In genomic region chr15:93029613-93030429, GRCh38 we compare ENCODE assay signal across 8 cellular contexts. TPM values are rescaled to one million over a fixed set of nuclear protein-coding genes. Genes with fewer than 3 reads are reported as not detected.
DNase-seq lines count a peak whose midpoint lies in the region; ATAC-seq, FAIRE-seq and TF ChIP-seq lines count a peak whose summit lies in the region.

No MANE protein-coding gene starts in this region.

- H3K9me3 Mint-ChIP-seq in Caco-2 (ENCODE audit: unreplicated experiment), result no peaks in the 10 kb centered on the region

- DNase-seq in Caco-2, result peak in 1 of 2 experiments; percentile 46
- DNase-seq in RWPE2 (ENCODE audit: low spot score), result peak; percentile 74
- peak; percentile 57 for DNase-seq in fibroblast of mammary gland (ENCODE audit: low read depth)
- peak; percentile 40 to 52 for DNase-seq in trophoblast cell
- DNase-seq in NCI-H187 (lab: John Stamatoyannopoulos, UW), result no peak
- no peak for DNase-seq in NCI-H2107 (lab: John Stamatoyannopoulos, UW)
- DNase-seq in HTR-8/SVneo (ENCODE audit: insufficient read length, low spot score), result no peak

- ATAC-seq in RWPE2 (ENCODE audit: low read depth) (peak; percentile 54), HG03460 (IDR thresholded peaks at IDR 0.05; ENCODE audit: unreplicated experiment) (no peak)

- H3K4ac ChIP-seq in trophoblast cell (ENCODE audit: low read depth, low read length), result no peak overlapping the region

- H3K27me3 Mint-ChIP-seq in Caco-2 (ENCODE audit: insufficient read depth, unreplicated experiment), result no peaks in the 10 kb centered on the region

- no peak overlapping the region for H2BK12ac ChIP-seq in trophoblast cell (ENCODE audit: low read length)

- H4K8ac ChIP-seq in trophoblast cell (ENCODE audit: low read depth, low read length), result no peak overlapping the region

- H3K4me2 ChIP-seq in trophoblast cell (ENCODE audit: low read length), result no peak overlapping the region

- WGBS in trophoblast cell (ENCODE audit: extremely low coverage, insufficient coverage, insufficient read length), result no CpG with 5 or more reads among the region's 20 CpGs

- H3K4me3 ChIP-seq in Caco-2 (ENCODE audit: low read depth, low read length), result no peak overlapping the region
- no peak overlapping the region for H3K4me3 ChIP-seq in RWPE2 (ENCODE audit: severe bottlenecking)
- no peak overlapping the region for H3K4me3 ChIP-seq in fibroblast of mammary gland (ENCODE audit: control insufficient read depth, low read depth, low read length)
- H3K4me3 ChIP-seq in trophoblast cell (ENCODE audit: low read depth, low read length), result no peak overlapping the region

- H2AK5ac ChIP-seq in trophoblast cell (ENCODE audit: low read length), result no peak overlapping the region

- H3K18ac ChIP-seq in trophoblast cell (ENCODE audit: low read length), result no peak overlapping the region

- H3K79me2 ChIP-seq in trophoblast cell (ENCODE audit: control insufficient read depth, insufficient read depth, low read length, poor library complexity), result no peaks in the 10 kb centered on the region

- H3K4me1 ChIP-seq in Caco-2 (no peaks in the 10 kb centered on the region), RWPE2 (ENCODE audit: insufficient read depth, poor library complexity, severe bottlenecking) (peaks cover 17% of the 10 kb centered on the region), trophoblast cell (ENCODE audit: control insufficient read depth in 1 of 2, insufficient read depth in 2 of 2, low read length in 2 of 2) (no peaks in the 10 kb centered on the region)

- BruUV-seq in Caco-2 (replicated peaks; lab: Mats Ljungman, UMichigan), result no TSS peak

- no peaks in the 10 kb centered on the region for H3K9me3 ChIP-seq in Caco-2
- no peaks in the 10 kb centered on the region for H3K9me3 ChIP-seq in RWPE2 (ENCODE audit: severe bottlenecking)
- H3K9me3 ChIP-seq in trophoblast cell (ENCODE audit: insufficient read depth, low read depth, low read length), result no peaks in the 10 kb centered on the region

- no peak overlapping the region for H3K14ac ChIP-seq in trophoblast cell (ENCODE audit: low read length)

- H3K36me3 ChIP-seq in Caco-2 (ENCODE audit: control insufficient read depth, insufficient read depth, low read length), result peaks cover 11% of the 10 kb centered on the region
- H3K36me3 ChIP-seq in RWPE2 (ENCODE audit: low read depth), result peaks cover 31% of the 10 kb centered on the region
- H3K36me3 ChIP-seq in trophoblast cell (ENCODE audit: control insufficient read depth in 1 of 2, insufficient read depth in 2 of 2, low read length in 2 of 2), result peaks cover 27 to 36% of the 10 kb centered on the region in 2 experiments

- peak overlapping the region; percentile 87 for H3K27ac Mint-ChIP-seq in Caco-2 (ENCODE audit: unreplicated experiment)

- H3K4me1 Mint-ChIP-seq in Caco-2 (ENCODE audit: low read depth, unreplicated experiment), result peaks cover 18% of the 10 kb centered on the region

- H4K12ac ChIP-seq in trophoblast cell (ENCODE audit: low read depth, low read length), result no peak overlapping the region

- no peak for FAIRE-seq in HTR-8/SVneo (lab: Jason Lieb, UNC)

- no peak overlapping the region for H2BK5ac ChIP-seq in trophoblast cell (ENCODE audit: low read depth, low read length, poor library complexity)

- POLR2A ChIA-PET in Caco-2 (lab: Charles Lee), result interaction anchor here (0.5 kb wide), 1 partner anchor 82 kb away, joined by 3 read pairs; no protein-coding TSS in a partner anchor

- no peak overlapping the region for H3K9ac ChIP-seq in trophoblast cell (ENCODE audit: low read length)

- no peaks in the 10 kb centered on the region for H3K79me1 ChIP-seq in trophoblast cell (ENCODE audit: low read length)

- no peak overlapping the region for H3K4me3 Mint-ChIP-seq in Caco-2 (ENCODE audit: unreplicated experiment)

- H3K23ac ChIP-seq in trophoblast cell (ENCODE audit: low read length), result no peak overlapping the region

- intact Hi-C loops in Caco-2 (cut with micrococcal nuclease; ENCODE audit: unreplicated experiment), result loop anchor here (1.0 to 10.0 kb wide), 4 partner anchors 43 to 1090 kb away; no protein-coding TSS in a partner anchor

- H3K27ac ChIP-seq in RWPE2 (ENCODE audit: poor library complexity, severe bottlenecking) (peak overlapping the region; percentile 42), trophoblast cell (ENCODE audit: low read depth, low read length) (no peak overlapping the region)

- no peak overlapping the region for H4K91ac ChIP-seq in trophoblast cell (ENCODE audit: low read depth, low read length)

- H3K36me3 Mint-ChIP-seq in Caco-2 (ENCODE audit: insufficient read depth, unreplicated experiment), result peaks cover 77% of the 10 kb centered on the region

- H3K27me3 ChIP-seq in Caco-2 (replicated peaks; ENCODE audit: control insufficient read depth, insufficient read depth, low read length) (no peaks in the 10 kb centered on the region), RWPE2 (ENCODE audit: insufficient read depth, poor library complexity, severe bottlenecking) (no peaks in the 10 kb centered on the region), trophoblast cell (ENCODE audit: insufficient read depth, low read length) (no peaks in the 10 kb centered on the region)

- TF ChIP-seq CTCF in Caco-2 (IDR thresholded peaks at IDR 0.05; ENCODE audit: insufficient read depth in 1 of 2, low read depth in 1 of 2, low read length in 1 of 2, severe bottlenecking in 1 of 2, unreplicated experiment in 1 of 2), result no peak
- TF ChIP-seq CTCF in RWPE2 (IDR thresholded peaks at IDR 0.05; ENCODE audit: poor library complexity, severe bottlenecking), result no peak
- TF ChIP-seq CTCF in fibroblast of mammary gland (conservative IDR thresholded peaks at IDR 0.05; ENCODE audit: control insufficient read depth, insufficient read depth, low read depth, low read length), result no peak

- CTCF ChIA-PET in Caco-2 (lab: Charles Lee), result interaction anchor here (0.6 to 3.9 kb wide), 17 partner anchors 9 to 1090 kb away, joined by 3 to 23 read pairs (median 4); no protein-coding TSS in a partner anchor

- H2BK120ac ChIP-seq in trophoblast cell (ENCODE audit: insufficient read depth, low read length, poor library complexity), result no peak overlapping the region

- H2AFZ ChIP-seq in trophoblast cell (ENCODE audit: insufficient read depth, low read length, poor library complexity), result no peak overlapping the region

RNA-seq across cellular contexts. Expression of gene RGMA, which starts 59.2 kb away (rescaled TPM):
- 4.4 and 4.5 TPM in 2 replicates for total RNA-seq in Caco-2 (2022)
- polyA plus RNA-seq in trophoblast cell (2013), result 0.33 and 0.40 TPM in 2 replicates

Comparison
In these comparisons a context has a peak if more than half of its experiments do, and no peak if none do; other contexts are left out.
1. DNase-seq: peak in RWPE2 (single experiment), fibroblast of mammary gland (single experiment) and trophoblast cell (2 of 2); none in NCI-H187 (0 of 2), NCI-H2107 (single experiment) and HTR-8/SVneo (single experiment).